In the genomic region with DNA sequence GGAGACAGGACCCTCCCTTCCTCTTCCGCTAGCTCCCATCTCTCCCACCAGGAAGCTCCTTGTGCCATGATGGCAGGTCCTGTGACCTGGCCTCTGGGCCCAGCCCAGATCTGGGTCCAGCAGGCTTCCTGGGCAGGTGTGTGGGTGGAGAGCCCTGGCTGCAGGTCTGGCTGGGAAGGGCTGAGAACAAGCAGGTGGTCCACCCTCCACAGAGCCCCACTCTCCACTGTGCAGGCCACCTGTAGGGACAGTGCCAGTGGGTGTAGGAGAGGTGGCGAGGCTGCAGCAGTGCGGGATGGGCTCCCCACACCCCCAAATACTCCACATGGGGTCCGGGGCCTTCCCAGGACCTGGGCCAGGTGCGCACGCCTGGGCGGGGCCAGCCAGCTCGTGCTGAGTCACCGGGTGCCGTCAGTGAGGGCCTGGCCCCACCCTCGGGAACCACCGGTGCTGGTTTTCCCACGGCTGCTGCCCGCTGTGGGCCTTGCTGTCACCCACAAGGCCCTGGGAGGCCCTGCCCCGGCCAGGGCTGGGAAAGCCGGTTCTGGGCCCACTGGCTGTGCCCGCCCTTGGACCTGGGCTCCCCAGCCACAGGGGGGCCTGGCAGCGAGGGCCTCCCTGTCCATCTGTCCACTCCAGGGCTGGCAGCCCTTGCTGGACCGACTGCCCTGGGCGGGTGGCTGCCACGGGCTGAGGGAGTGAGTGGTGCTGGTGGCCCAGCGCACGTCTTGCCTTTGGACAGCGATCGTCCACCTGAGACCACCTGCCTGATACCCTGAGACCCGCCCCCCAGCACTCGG, we compare ENCODE assay signal across 10 cellular contexts. TPM values are rescaled to one million over a fixed set of nuclear protein-coding genes. Genes with fewer than 3 reads are reported as not detected.
DNase-seq lines count a peak whose midpoint lies in the region; ATAC-seq, FAIRE-seq and TF ChIP-seq lines count a peak whose summit lies in the region.
"Had no signal": no experiment of that assay in that cellular context is flagged by ENCODE, and none has a peak within 500 bp of the region (broad histone marks: within the 10 kb centered on the region; RNA-seq: fewer than 3 reads in every experiment).

No MANE protein-coding gene starts in this region.

- dilution Hi-C loops in keratinocyte (cut with MboI; ENCODE audit: extremely low pct_ligation_motif_present, low sequenced_read_pairs), result no loop called here

- no peak for ATAC-seq in aorta (ENCODE audit: low FRiP score)
- ATAC-seq: activated naive CD8-positive, alpha-beta T cell treated with anti-CD3 and anti-CD28 coated beads, Interleukin-2, amount 50 U/mL, for 24 hours had no signal

- H3K4me3 ChIP-seq in keratinocyte (ENCODE audit: control insufficient read depth in 2 of 3, extremely low read depth in 1 of 3, insufficient read depth in 2 of 3, low read depth in 1 of 3, low read length in 3 of 3) (no peak overlapping the region), aorta (ENCODE audit: low read length in 2 of 2) (no peak overlapping the region)

- H3K9ac ChIP-seq in keratinocyte (ENCODE audit: control insufficient read depth, extremely low read depth, insufficient read depth, low read length), result peak overlapping the region; percentile 85

- peak overlapping the region; percentile 56 for H3K4me2 ChIP-seq in keratinocyte (ENCODE audit: control insufficient read depth, extremely low read depth, insufficient read depth, low read depth, low read length)

- H3K27ac ChIP-seq in keratinocyte (ENCODE audit: control insufficient read depth, insufficient read depth, low read length), result peak overlapping the region; percentile 59
- H3K27ac ChIP-seq in aorta (ENCODE audit: low read depth in 1 of 2, low read length in 2 of 2), result no peak overlapping the region

- H2AFZ ChIP-seq in keratinocyte (ENCODE audit: control insufficient read depth, low read length), result no peak overlapping the region

- no peak for FAIRE-seq in keratinocyte (lab: Jason Lieb, UNC)
- FAIRE-seq: G401.6 had no signal

- no peaks in the 10 kb centered on the region for H3K36me3 ChIP-seq in keratinocyte (ENCODE audit: control insufficient read depth in 2 of 2, extremely low read depth in 1 of 2, insufficient read depth in 2 of 2, low read length in 2 of 2)
- H3K36me3 ChIP-seq in aorta (ENCODE audit: control insufficient read depth in 1 of 2, insufficient read depth in 2 of 2, low read length in 1 of 2), result no peaks in the 10 kb centered on the region

- H3K27me3 ChIP-seq in keratinocyte (ENCODE audit: control insufficient read depth, extremely low read depth, insufficient read depth, low read length) (peaks cover 17% of the 10 kb centered on the region), aorta (ENCODE audit: control insufficient read depth in 1 of 2, insufficient read depth in 2 of 2, low read length in 1 of 2) (no peaks in the 10 kb centered on the region)

- peak; percentile 35 to 42 for DNase-seq in stimulated activated CD4-positive, alpha-beta T cell treated with anti-CD3 and anti-CD28 coated beads, Interleukin-4, amount 100 ng/mL, for 4 hours
- no peak for DNase-seq in stimulated activated CD4-positive, alpha-beta T cell treated with anti-CD3 and anti-CD28 coated beads, Interleukin-12 subunit alpha, Interleukin-12 subunit beta, amount 100 ng/mL, for 4 hours
- peak; percentile 41 for DNase-seq in activated CD4-positive, CD25-positive, alpha-beta regulatory T cell treated with anti-CD3 and anti-CD28 coated beads, Interleukin-2, amount 50 U/mL, for 72 hours
- no peak for DNase-seq in keratinocyte (ENCODE audit: low read depth, low spot score)
- peak; percentile 46 to 70 for DNase-seq in aorta
- no peak for DNase-seq in SHP77 treated with DMSO at 0.1 percent for 48 hours (lab: John Stamatoyannopoulos, UW)
- no peak for DNase-seq in GM19240 (ENCODE audit: insufficient read length, low spot score)
- no peak for DNase-seq in T1000 (lab: John Stamatoyannopoulos, UW)
- DNase-seq: activated naive CD8-positive, alpha-beta T cell treated with anti-CD3 and anti-CD28 coated beads, Interleukin-2, amount 50 U/mL, for 24 hours had no signal

- intact Hi-C loops in aorta (cut with DNase I), result no loop called here

- no peaks in the 10 kb centered on the region for H3K79me2 ChIP-seq in keratinocyte (ENCODE audit: control insufficient read depth, insufficient read depth, low read length)

- H4K20me1 ChIP-seq in keratinocyte (ENCODE audit: control insufficient read depth, extremely low read depth, insufficient read depth, low read length), result no peaks in the 10 kb centered on the region

- H3K4me1 ChIP-seq in keratinocyte (ENCODE audit: control insufficient read depth, extremely low read depth, insufficient read depth, low read length), result peaks cover 24% of the 10 kb centered on the region
- H3K4me1 ChIP-seq in aorta (ENCODE audit: control insufficient read depth in 1 of 2, insufficient read depth in 2 of 2, low read length in 2 of 2), result no peaks in the 10 kb centered on the region

- WGBS in aorta, 2 donors, result 31 to 36% methylated on average over 26 to 27 of the region's 27 CpGs

- no peak for TF ChIP-seq CTCF in keratinocyte (optimal IDR thresholded peaks at IDR 0.05 in 1 of 3, IDR thresholded peaks at IDR 0.05 in 1 of 3, conservative IDR thresholded peaks at IDR 0.05 in 1 of 3; ENCODE audit: extremely low read depth in 1 of 3, insufficient read depth in 2 of 3, low read length in 3 of 3)

- H3K9me3 ChIP-seq in keratinocyte (ENCODE audit: control insufficient read depth, low read depth, low read length) (no peaks in the 10 kb centered on the region), aorta (ENCODE audit: control insufficient read depth, low read length) (no peaks in the 10 kb centered on the region)

- H3K9me1 ChIP-seq in keratinocyte (ENCODE audit: control insufficient read depth, extremely low read depth, insufficient read depth, low read length), result no peaks in the 10 kb centered on the region

RNA-seq across cellular contexts. Expression of a gene that starts 9.3 kb away (rescaled TPM):
- polyA plus RNA-seq in keratinocyte (0.43 to 2.4 TPM (median 2.2 TPM) in 3 replicates), aorta (under 1 TPM; 0.50 to 0.97 TPM)
- polyA plus RNA-seq in keratinocyte (2011; ENCODE audit: low read depth), result 1.5 TPM
- 0.95 and 2.5 TPM in 2 replicates for polyA plus RNA-seq in keratinocyte (2011; cell fraction: cytosol; rRNA removed)
- polyA plus RNA-seq in keratinocyte (2011; cell fraction: nucleus; rRNA removed), result 11.2 and 13.2 TPM in 2 replicates
- polyA plus RNA-seq in keratinocyte (2012; ENCODE audit: low replicate concordance), result 0.61 and 10.6 TPM in 2 replicates
- 0.73 to 0.83 TPM in 2 of 3 replicates, not detected in the other for polyA minus RNA-seq in keratinocyte
- polyA minus RNA-seq in keratinocyte (2011; cell fraction: cytosol; rRNA and poly(A)+ RNA removed), result 2.9 TPM
- polyA minus RNA-seq in keratinocyte (2011; cell fraction: nucleus; rRNA and poly(A)+ RNA removed), result 10.5 and 14.6 TPM in 2 replicates
- 10 to 100 TPM; 13.3 to 26.6 TPM for total RNA-seq in aorta

RNA-seq across cellular contexts. Expression of a gene that starts 33.8 kb away (rescaled TPM):
- 5.8 to 9.8 TPM (median 7.8 TPM) in 3 replicates for polyA plus RNA-seq in keratinocyte
- polyA plus RNA-seq in keratinocyte (2011; ENCODE audit: low read depth), result 1.6 TPM
- 3.7 and 9.2 TPM in 2 replicates for polyA plus RNA-seq in keratinocyte (2011; cell fraction: cytosol; rRNA removed)
- polyA plus RNA-seq in keratinocyte (2011; cell fraction: nucleus; rRNA removed), result 10.6 and 18.7 TPM in 2 replicates
- 7.0 and 11.9 TPM in 2 replicates for polyA plus RNA-seq in keratinocyte (2012; ENCODE audit: low replicate concordance)
- polyA minus RNA-seq in keratinocyte, result 5.8 to 11.4 TPM (median 7.4 TPM) in 3 replicates
- polyA minus RNA-seq in keratinocyte (2011; cell fraction: cytosol; rRNA and poly(A)+ RNA removed), result 36.6 TPM
- 25.4 and 32.9 TPM in 2 replicates for polyA minus RNA-seq in keratinocyte (2011; cell fraction: nucleus; rRNA and poly(A)+ RNA removed)
- 10 to 100 TPM; 10.4 to 14.0 TPM for total RNA-seq in aorta
- polyA plus RNA-seq in aorta, result 1 to 10 TPM; 2.6 to 6.0 TPM

RNA-seq across cellular contexts. Expression of a gene that starts 56.2 kb away (rescaled TPM):
- polyA plus RNA-seq in keratinocyte, result 25.1 to 40.2 TPM (median 35.0 TPM) in 3 replicates
- polyA plus RNA-seq in keratinocyte (2011; ENCODE audit: low read depth), result 11.6 TPM
- polyA plus RNA-seq in keratinocyte (2011; cell fraction: cytosol; rRNA removed), result 29.8 and 55.0 TPM in 2 replicates
- 36.6 and 50.0 TPM in 2 replicates for polyA plus RNA-seq in keratinocyte (2011; cell fraction: nucleus; rRNA removed)
- 40.6 and 53.2 TPM in 2 replicates for polyA plus RNA-seq in keratinocyte (2012; ENCODE audit: low replicate concordance)
- polyA minus RNA-seq in keratinocyte, result 35.7 to 44.2 TPM (median 43.6 TPM) in 3 replicates
- polyA minus RNA-seq in keratinocyte (2011; cell fraction: cytosol; rRNA and poly(A)+ RNA removed), result 75.4 TPM
- 33.1 and 37.6 TPM in 2 replicates for polyA minus RNA-seq in keratinocyte (2011; cell fraction: nucleus; rRNA and poly(A)+ RNA removed)
- 10 to 100 TPM; 35.5 to 40.9 TPM for total RNA-seq in aorta
- 10 to 100 TPM; 21.7 to 47.9 TPM for polyA plus RNA-seq in aorta

Comparison
In these comparisons a context has a peak if more than half of its experiments do, and no peak if none do; other contexts are left out.
1. DNase-seq: peak in stimulated activated CD4-positive, alpha-beta T cell treated with anti-CD3 and anti-CD28 coated beads, Interleukin-4, amount 100 ng/mL, for 4 hours (2 of 2), activated CD4-positive, CD25-positive, alpha-beta regulatory T cell treated with anti-CD3 and anti-CD28 coated beads, Interleukin-2, amount 50 U/mL, for 72 hours (single experiment) and aorta (2 of 2); none in stimulated activated CD4-positive, alpha-beta T cell treated with anti-CD3 and anti-CD28 coated beads, Interleukin-12 subunit alpha, Interleukin-12 subunit beta, amount 100 ng/mL, for 4 hours (single experiment), keratinocyte (single experiment), SHP77 treated with DMSO at 0.1 percent for 48 hours (single experiment), GM19240 (single experiment) and T1000 (single experiment).